28 cellular contexts compared by ENCODE assay signal in genomic region chr11:32508780-32509179, GRCh38.
"Had no signal": no experiment of that assay in that cellular context is flagged by ENCODE, and none has a peak within 500 bp of the region (broad histone marks: within the 10 kb centered on the region; RNA-seq: fewer than 3 reads in every experiment).

No MANE protein-coding gene starts in this region.

- H3K9me3 Mint-ChIP-seq: dendritic cell treated with granulocyte-macrophage colony-stimulating factor and Interleukin-4, amounts not matched to agents 40 ng/mL and 50 ng/mL, for 4 days; effector memory CD8-positive, alpha-beta T cell; endodermal cell; mesothelial cell of epicardium; naive B cell had no signal

- ATAC-seq: effector memory CD8-positive, alpha-beta T cell; esophagus mucosa; gastrocnemius medialis; heart right ventricle; left colon; left lung; left ventricle myocardium superior; lower lobe of right lung; mucosa of descending colon had no signal

- H3K27me3 ChIP-seq: colonic mucosa, gastrocnemius medialis had no signal

- H3K36me3 ChIP-seq: colonic mucosa, esophagus squamous epithelium, gastrocnemius medialis, heart right ventricle, left lung, lower lobe of right lung had no signal

- H3K36me3 Mint-ChIP-seq: naive B cell had no signal

- H3K4me3 Mint-ChIP-seq: dendritic cell treated with granulocyte-macrophage colony-stimulating factor and Interleukin-4, amounts not matched to agents 40 ng/mL and 50 ng/mL, for 4 days; effector memory CD8-positive, alpha-beta T cell; endodermal cell; mesothelial cell of epicardium had no signal

- H3K27me3 Mint-ChIP-seq: dendritic cell treated with granulocyte-macrophage colony-stimulating factor and Interleukin-4, amounts not matched to agents 40 ng/mL and 50 ng/mL, for 4 days had no signal

- FAIRE-seq: endometrium, islet of Langerhans, keratinocyte had no signal

- H3K4me1 ChIP-seq: colonic mucosa, esophagus squamous epithelium, gastrocnemius medialis, heart right ventricle, left lung, lower lobe of right lung had no signal

- H3K9me3 ChIP-seq: colonic mucosa, esophagus squamous epithelium, gastrocnemius medialis, heart right ventricle, left lung, lower lobe of right lung, mucosa of descending colon had no signal

- H3K27ac Mint-ChIP-seq: dendritic cell treated with granulocyte-macrophage colony-stimulating factor and Interleukin-4, amounts not matched to agents 40 ng/mL and 50 ng/mL, for 4 days; effector memory CD8-positive, alpha-beta T cell; endodermal cell had no signal

- DNase-seq: colonic mucosa; cortex of kidney; effector CD8-positive, alpha-beta T cell; effector memory CD8-positive, alpha-beta T cell; endodermal cell; erythroblast; esophagus squamous epithelium; foreskin fibroblast; foreskin melanocyte; gastrocnemius medialis; glutamatergic neuron; head of caudate nucleus; heart right ventricle; hippocampal formation; left colon; left lung; left ventricle myocardium superior; lower lobe of right lung; mesenchymal stem cell; mucosa of descending colon; naive B cell had no signal

- H3K4me1 Mint-ChIP-seq: naive B cell had no signal

- H3K27ac ChIP-seq: colonic mucosa, epithelial cell of prostate, esophagus squamous epithelium, gastrocnemius medialis, heart right ventricle, left lung, lower lobe of right lung had no signal

- H3K4me3 ChIP-seq: colonic mucosa, esophagus squamous epithelium, gastrocnemius medialis, heart right ventricle, left lung, lower lobe of right lung, mucosa of descending colon had no signal
